Comparison of ENCODE assay signal across 8 cellular contexts in the genomic region with DNA sequence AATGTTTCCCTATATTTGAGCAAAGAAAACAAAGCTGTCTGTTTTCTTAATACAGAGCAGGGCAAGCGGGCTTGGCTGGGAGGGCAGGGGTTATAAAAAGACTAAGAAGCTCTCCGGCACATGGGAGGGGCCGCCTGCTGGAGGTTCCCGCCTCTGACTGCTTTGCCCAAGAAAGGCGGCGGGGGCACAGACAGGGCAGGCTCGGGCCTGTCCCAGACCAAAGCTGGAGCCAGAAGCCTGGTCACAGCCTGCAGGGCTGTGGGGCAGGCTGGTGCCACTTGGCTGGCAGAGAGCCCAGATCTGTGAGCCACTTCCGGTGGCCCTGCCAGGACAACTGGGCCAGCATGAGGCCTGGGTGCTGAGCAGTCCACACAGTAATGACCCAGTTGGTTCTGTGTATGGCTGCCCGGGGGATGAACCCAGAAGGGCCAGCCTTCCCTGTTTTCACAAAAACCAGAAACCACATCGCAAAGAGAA.
DNase-seq lines count a peak whose midpoint lies in the region; ATAC-seq and TF ChIP-seq lines count a peak whose summit lies in the region.

No MANE protein-coding gene starts in this region.

- DNase-seq in SIG-M5 treated with dmso at 0.1 percent for 504 hours (lab: John Stamatoyannopoulos, UW; ENCODE audit: unreplicated experiment): peak; percentile 57
- DNase-seq in SIG-M5 (lab: John Stamatoyannopoulos, UW): no peak
- peak; percentile 85 for DNase-seq in NCI-H146 (lab: John Stamatoyannopoulos, UW)
- peak; percentile 83 for DNase-seq in T1000 (lab: John Stamatoyannopoulos, UW)
- DNase-seq in fibroblast of gingiva (ENCODE audit: low read depth): peak; percentile 75
- peak; percentile 95 for DNase-seq in myocyte (ENCODE audit: low read depth)
- DNase-seq in vagina (ENCODE audit: extremely low spot score in 2 of 2): peak in 1 of 2 donors; percentile 89

- peaks cover 45% of the 10 kb centered on the region for H3K4me1 ChIP-seq in vagina

- H3K36me3 ChIP-seq in vagina: no peaks in the 10 kb centered on the region

- no peak for TF ChIP-seq POLR2A in vagina (IDR thresholded peaks at IDR 0.05)

- no peak for ATAC-seq in HG03196 (IDR thresholded peaks at IDR 0.05; ENCODE audit: unreplicated experiment)

- no peaks in the 10 kb centered on the region for H3K27me3 ChIP-seq in vagina

- H3K9me3 ChIP-seq in vagina: no peaks in the 10 kb centered on the region

- no peak overlapping the region for H3K4me3 ChIP-seq in vagina

- TF ChIP-seq CTCF in vagina (IDR thresholded peaks at IDR 0.05): peak in 1 of 3 experiments; percentile 16

- H3K27ac ChIP-seq in vagina: peak overlapping the region; percentile 88

- intact Hi-C loops in vagina (cut with DNase I): no loop called here
